In genomic region chr1:94698759-94699502, GRCh38 we compare ENCODE assay signal across 1 cellular context.
TF ChIP-seq lines count a peak whose summit lies in the region.

No MANE protein-coding gene starts in this region.

TF ChIP-seq in HepG2, 621 proteins besides CTCF, POLR2A, EP300 and RAD21 (continued from another document and continues in another):
- TF ChIP-seq AHDC1 (CRISPR knock-in tag; IDR thresholded peaks at IDR 0.05; ENCODE audit: borderline replicate concordance) (peak; percentile 64; the same call in 1 of the 2 replicates), MED8 (CRISPR knock-in tag; IDR thresholded peaks at IDR 0.05; ENCODE audit: insufficient replicate concordance) (no peak), ZNF543 (CRISPR knock-in tag; IDR thresholded peaks at IDR 0.05) (no peak), TSC22D2 (CRISPR knock-in tag; IDR thresholded peaks at IDR 0.05; ENCODE audit: borderline replicate concordance) (no peak), ZNF121 (CRISPR knock-in tag; IDR thresholded peaks at IDR 0.05) (peak; percentile 98), ZNF670 (CRISPR knock-in tag; IDR thresholded peaks at IDR 0.05; ENCODE audit: borderline replicate concordance) (no peak), BHLHE40 (IDR thresholded peaks at IDR 0.05; ENCODE audit: low read length) (no peak), KLF11 (CRISPR knock-in tag; IDR thresholded peaks at IDR 0.05) (no peak), REXO4 (CRISPR knock-in tag; IDR thresholded peaks at IDR 0.05; ENCODE audit: borderline replicate concordance) (no peak), ADNP (CRISPR knock-in tag; IDR thresholded peaks at IDR 0.05) (peak; percentile 93), ZNF766 (CRISPR knock-in tag; IDR thresholded peaks at IDR 0.05; ENCODE audit: borderline replicate concordance) (no peak), ZBTB40 (IDR thresholded peaks at IDR 0.05) (no peak), ZBTB40 (CRISPR knock-in tag; IDR thresholded peaks at IDR 0.05) (no peak), SMC3 (IDR thresholded peaks at IDR 0.05; ENCODE audit: low read length) (peak; percentile 25; the same call in 1 of the 2 replicates), ZNF660 (CRISPR knock-in tag; IDR thresholded peaks at IDR 0.05; ENCODE audit: borderline replicate concordance, low read depth) (no peak), RORA (CRISPR knock-in tag; IDR thresholded peaks at IDR 0.05) (no peak), MLLT10 (CRISPR knock-in tag; IDR thresholded peaks at IDR 0.05) (no peak), ISX (CRISPR knock-in tag; conservative IDR thresholded peaks at IDR 0.05) (no peak), CHD4 (IDR thresholded peaks at IDR 0.05; ENCODE audit: borderline replicate concordance, low read length) (0 out of 2 replicates have a peak, but pooled peaks have one; percentile 54), KAT7 (CRISPR knock-in tag; IDR thresholded peaks at IDR 0.05; ENCODE audit: borderline replicate concordance) (no peak), ZNF10 (CRISPR knock-in tag; IDR thresholded peaks at IDR 0.05; ENCODE audit: borderline replicate concordance, low read depth) (no peak), CENPX (CRISPR knock-in tag; IDR thresholded peaks at IDR 0.05) (no peak), HHEX (CRISPR knock-in tag; IDR thresholded peaks at IDR 0.05) (no peak), ZBTB2 (CRISPR knock-in tag; IDR thresholded peaks at IDR 0.05; ENCODE audit: low read depth) (no peak), ZNF275 (CRISPR knock-in tag; IDR thresholded peaks at IDR 0.05; ENCODE audit: borderline replicate concordance) (no peak), ZNF232 (CRISPR knock-in tag; IDR thresholded peaks at IDR 0.05; ENCODE audit: borderline replicate concordance) (no peak), SMAD1 (CRISPR knock-in tag; IDR thresholded peaks at IDR 0.05; ENCODE audit: borderline replicate concordance, low read depth) (no peak), ATF7-NPFF (CRISPR knock-in tag; IDR thresholded peaks at IDR 0.05; ENCODE audit: low read depth) (no peak), THAP8 (CRISPR knock-in tag; IDR thresholded peaks at IDR 0.05; ENCODE audit: borderline replicate concordance) (no peak), USF2 (IDR thresholded peaks at IDR 0.05; ENCODE audit: low read depth, low read length) (no peak), USF2 (CRISPR knock-in tag; IDR thresholded peaks at IDR 0.05; ENCODE audit: borderline replicate concordance) (no peak), THAP7 (CRISPR knock-in tag; IDR thresholded peaks at IDR 0.05) (no peak), ZBTB21 (CRISPR knock-in tag; IDR thresholded peaks at IDR 0.05) (no peak), TAF15 (IDR thresholded peaks at IDR 0.05; ENCODE audit: low read depth, low read length, poor library complexity, severe bottlenecking) (no peak), GATA4 (IDR thresholded peaks at IDR 0.05; ENCODE audit: borderline replicate concordance, low read depth) (no peak), ZNF512B (CRISPR knock-in tag; IDR thresholded peaks at IDR 0.05; ENCODE audit: borderline replicate concordance) (no peak)
